ENCODE assay signal across 27 cellular contexts in the genomic region with DNA sequence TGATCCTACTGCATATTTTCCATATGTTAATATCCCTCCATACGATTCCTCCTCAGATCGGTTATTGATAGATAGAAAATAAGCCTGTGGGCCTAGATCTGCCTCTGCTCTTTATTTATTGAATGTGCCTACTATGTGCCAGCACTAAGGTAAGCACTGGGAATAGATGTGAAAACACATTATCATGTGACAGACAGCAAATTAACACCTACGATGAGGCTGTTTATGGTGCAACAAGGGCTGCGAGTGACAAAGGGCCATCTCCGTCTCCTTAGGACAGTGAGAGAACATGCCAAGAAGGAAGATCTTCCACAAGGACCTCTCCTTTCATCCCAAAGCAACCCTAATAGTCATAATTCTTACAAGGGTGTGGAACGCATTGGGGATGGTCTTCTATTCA.
DNase-seq lines count a peak whose midpoint lies in the region; ATAC-seq, FAIRE-seq and TF ChIP-seq lines count a peak whose summit lies in the region.
"Had no signal": no experiment of that assay in that cellular context is flagged by ENCODE, and none has a peak within 500 bp of the region (broad histone marks: within the 10 kb centered on the region; RNA-seq: fewer than 3 reads in every experiment).

No MANE protein-coding gene starts in this region.

- H3K4me1 ChIP-seq in OCI-LY1 (ENCODE audit: insufficient read depth, low read length, severe bottlenecking) (peaks cover 70% of the 10 kb centered on the region), H1 (replicated peaks in 1 of 4; ENCODE audit: control insufficient read depth in 3 of 4, insufficient read depth in 4 of 4, low read length in 3 of 4) (peaks cover 5 to 26% (median 20%) of the 10 kb centered on the region in 4 experiments; a peak in 5 of 7 replicates), mesendoderm (ENCODE audit: control insufficient read depth, low read depth, low read length) (peaks cover 11% of the 10 kb centered on the region), Peyer's patch (peaks cover 0 to 12% (median 0%) of the 10 kb centered on the region in 4 donors)
- H3K4me1 ChIP-seq: gastrocnemius medialis had no signal

- no peak overlapping the region for H3K23ac ChIP-seq in H1 (ENCODE audit: insufficient read length)
- H3K23ac ChIP-seq in mesendoderm (ENCODE audit: low read length) = no peak overlapping the region

- H4K8ac ChIP-seq in H1 (ENCODE audit: extremely low read depth, insufficient read depth, low read length) (no peak overlapping the region), mesendoderm (ENCODE audit: low read depth, low read length) (no peak overlapping the region)

- H3K27ac ChIP-seq in OCI-LY1 (ENCODE audit: low read depth, low read length, poor library complexity, severe bottlenecking) = peak overlapping the region; percentile 92
- H3K27ac ChIP-seq in H1 (ENCODE audit: low read depth, low read length) = peak overlapping the region; percentile 68; the same call in 1 of the 2 replicates
- no peak overlapping the region for H3K27ac ChIP-seq in mesendoderm (ENCODE audit: low read depth, low read length)
- H3K27ac ChIP-seq in Peyer's patch = peak overlapping the region in 2 of 4 donors; percentile 78 to 83
- H3K27ac ChIP-seq: gastrocnemius medialis had no signal

- no peak overlapping the region for H3K9ac ChIP-seq in OCI-LY1 (ENCODE audit: low read length)
- H3K9ac ChIP-seq in H1 (replicated peaks in 1 of 4; ENCODE audit: extremely low read depth in 1 of 4, low read depth in 3 of 4, low read length in 3 of 4) = no peak overlapping the region
- H3K9ac ChIP-seq in mesendoderm (ENCODE audit: low read length) = no peak overlapping the region

- no peak for ATAC-seq in activated T-helper 17 cell treated with anti-CD3 and anti-CD28 coated beads, Interleukin-2, amount 50 U/mL, for 72 hours (replicated peaks)
- ATAC-seq: activated CD8-positive, alpha-beta T cell treated with anti-CD3 and anti-CD28 coated beads for 36 hours; gastrocnemius medialis; HCT116; SK-N-SH treated with all-trans-retinoic acid at 6 μM for 48 hours; T-helper 17 cell had no signal

- H3K9me3 Mint-ChIP-seq in activated T-helper 17 cell treated with anti-CD3 and anti-CD28 coated beads, Interleukin-2, amount 50 U/mL, for 72 hours = no peaks in the 10 kb centered on the region
- H3K9me3 Mint-ChIP-seq: activated CD8-positive, alpha-beta T cell treated with anti-CD3 and anti-CD28 coated beads for 36 hours; activated naive CD4-positive, alpha-beta T cell treated with anti-CD3 and anti-CD28 coated beads, Interleukin-2, amount 10 ng/mL, durations not matched to agents 7 days and 5 days; activated T-helper 1 cell treated with anti-CD3 and anti-CD28 coated beads, Interleukin-12 subunit alpha, Interleukin-12 subunit beta, Interleukin-2, Interleukin-4 antibody, amounts not matched to agents 30 ng/mL and 10 ng/mL and 1 ng/mL, durations not matched to agents 14 hours and 24 hours and 36 hours; brain; immature natural killer cell; memory B cell; naive B cell had no signal

- H3K4ac ChIP-seq in H1 (replicated peaks; ENCODE audit: insufficient read length, low read depth, low read length) (peak overlapping the region; percentile 55), mesendoderm (ENCODE audit: low read depth, low read length) (no peak overlapping the region)

- TF ChIP-seq CTCF in OCI-LY1 (IDR thresholded peaks at IDR 0.05; ENCODE audit: low read length) (no peak), H1 (IDR thresholded peaks at IDR 0.05; ENCODE audit: control extremely low read depth in 1 of 3, insufficient read depth in 1 of 3, low read depth in 1 of 3, low read length in 3 of 3) (no peak), Peyer's patch (IDR thresholded peaks at IDR 0.05) (no peak)

- H4K5ac ChIP-seq in H1 (ENCODE audit: insufficient read length, low read depth, low read length) = peak overlapping the region; percentile 95
- H4K5ac ChIP-seq in mesendoderm (ENCODE audit: low read length) = no peak overlapping the region

- H4K20me1 ChIP-seq in OCI-LY1 (ENCODE audit: insufficient read depth, low read length) (no peaks in the 10 kb centered on the region), H1 (replicated peaks in 1 of 2; ENCODE audit: control insufficient read depth in 1 of 2, insufficient read depth in 2 of 2, low read length in 2 of 2) (no peaks in the 10 kb centered on the region)
- H4K20me1 ChIP-seq: BLaER1 had no signal

- peak overlapping the region; percentile 95 for H2BK20ac ChIP-seq in H1 (ENCODE audit: low read length)

- H2BK15ac ChIP-seq in H1 (ENCODE audit: low read length) (no peak overlapping the region), mesendoderm (replicated peaks; ENCODE audit: low read depth) (no peak overlapping the region)

- H3K4me2 ChIP-seq in OCI-LY1 (ENCODE audit: low read length) (no peak overlapping the region), H1 (ENCODE audit: insufficient read depth in 1 of 2, low read depth in 2 of 2, low read length in 2 of 2) (peak overlapping the region; percentile 22 to 41), mesendoderm (ENCODE audit: low read length) (no peak overlapping the region)
- H3K4me2 ChIP-seq: smooth muscle cell had no signal

- no peak for TF ChIP-seq RAD21 in H1 (IDR thresholded peaks at IDR 0.05 in 1 of 2, conservative IDR thresholded peaks at IDR 0.05 in 1 of 2; ENCODE audit: low read depth in 2 of 2, low read length in 2 of 2)

- no peaks in the 10 kb centered on the region for H3K27me3 ChIP-seq in OCI-LY1 (ENCODE audit: insufficient read depth, low read length)
- H3K27me3 ChIP-seq in H1 (replicated peaks in 1 of 4; ENCODE audit: control insufficient read depth in 3 of 4, extremely low read depth in 1 of 4, insufficient read depth in 3 of 4, low read length in 3 of 4) = peaks cover 0 to 2% (median 0%) of the 10 kb centered on the region in 4 experiments; a peak in 1 of 7 replicates
- no peaks in the 10 kb centered on the region for H3K27me3 ChIP-seq in mesendoderm (ENCODE audit: insufficient read depth, low read length, poor library complexity)
- H3K27me3 ChIP-seq in Peyer's patch = no peaks in the 10 kb centered on the region
- H3K27me3 ChIP-seq: BLaER1, gastrocnemius medialis had no signal

- peak overlapping the region; percentile 84 for H3K14ac ChIP-seq in H1 (ENCODE audit: insufficient read length)

- no peak overlapping the region for H3K4me3 ChIP-seq in OCI-LY1 (ENCODE audit: low read depth, low read length, poor library complexity, severe bottlenecking)
- H3K4me3 ChIP-seq in H1 (ENCODE audit: extremely low read depth in 1 of 4, insufficient read depth in 2 of 4, low read depth in 3 of 4, low read length in 4 of 4) = no peak overlapping the region; a peak in 1 of 8 replicates
- no peak overlapping the region for H3K4me3 ChIP-seq in mesendoderm (ENCODE audit: low read length)
- no peak overlapping the region for H3K4me3 ChIP-seq in Peyer's patch
- H3K4me3 ChIP-seq: BLaER1, gastrocnemius medialis, smooth muscle cell had no signal

- no peaks in the 10 kb centered on the region for H3K9me2 ChIP-seq in OCI-LY1 (ENCODE audit: low read depth, low read length)

- TF ChIP-seq POLR2A in H1 (IDR thresholded peaks at IDR 0.05; ENCODE audit: control extremely low read depth in 1 of 2, low read depth in 2 of 2, low read length in 2 of 2) = no peak
- TF ChIP-seq POLR2A in Peyer's patch (IDR thresholded peaks at IDR 0.05) = no peak

- H2BK120ac ChIP-seq in H1 (replicated peaks; ENCODE audit: low read depth, low read length) = peak overlapping the region; percentile 99
- H2BK120ac ChIP-seq in mesendoderm (ENCODE audit: low read depth, low read length) = peak overlapping the region; percentile 15

- peaks cover 6% of the 10 kb centered on the region for H3K27me3 Mint-ChIP-seq in activated T-helper 17 cell treated with anti-CD3 and anti-CD28 coated beads, Interleukin-2, amount 50 U/mL, for 72 hours
- H3K27me3 Mint-ChIP-seq: naive B cell had no signal

- no peak overlapping the region for H3K56ac ChIP-seq in H1 (replicated peaks; ENCODE audit: insufficient read length, low read depth, low read length)
- no peak overlapping the region for H3K56ac ChIP-seq in mesendoderm (ENCODE audit: low read length)

- H3K9me3 ChIP-seq in OCI-LY1 (ENCODE audit: low read length) (no peaks in the 10 kb centered on the region), H1 (ENCODE audit: insufficient read depth in 2 of 2, low read depth in 1 of 2, low read length in 1 of 2) (no peaks in the 10 kb centered on the region), Peyer's patch (no peaks in the 10 kb centered on the region)
- H3K9me3 ChIP-seq: BLaER1, gastrocnemius medialis had no signal

- H2AK5ac ChIP-seq in H1 (ENCODE audit: low read depth, low read length) (peak overlapping the region; percentile 96; the same call in 1 of the 2 replicates), mesendoderm (ENCODE audit: low read length) (no peak overlapping the region)

- POLR2A ChIA-PET in H1 (lab: Charles Lee; ENCODE audit: partially characterized antibody) = interaction anchor here (1.2 to 4.1 kb wide), 3 partner anchors 13 to 90 kb away, joined by 10 to 20 read pairs (median 10); a partner anchor contains a TSS

- no peaks in the 10 kb centered on the region; the same call in 1 of the 2 replicates for H3F3A ChIP-seq in OCI-LY1 (ENCODE audit: insufficient read depth, low read length)

- H3K36me3 ChIP-seq in OCI-LY1 (ENCODE audit: insufficient read depth, low read length) (no peaks in the 10 kb centered on the region), H1 (ENCODE audit: control insufficient read depth in 2 of 4, insufficient read depth in 4 of 4, low read length in 3 of 4) (no peaks in the 10 kb centered on the region), mesendoderm (ENCODE audit: control insufficient read depth, insufficient read depth, low read length) (no peaks in the 10 kb centered on the region), Peyer's patch (no peaks in the 10 kb centered on the region)
- H3K36me3 ChIP-seq: BLaER1, gastrocnemius medialis had no signal

- H3K79me1 ChIP-seq in H1 (ENCODE audit: low read depth, low read length) = no peaks in the 10 kb centered on the region
- H3K79me1 ChIP-seq in mesendoderm (ENCODE audit: low read length) = no peaks in the 10 kb centered on the region

- H4K91ac ChIP-seq in H1 (replicated peaks; ENCODE audit: insufficient read length, low read length) = peak overlapping the region; percentile 90

- H2BK5ac ChIP-seq in H1 (ENCODE audit: low read depth, low read length) = peak overlapping the region; percentile 98
- no peak overlapping the region for H2BK5ac ChIP-seq in mesendoderm (ENCODE audit: low read length)

- H3K4me3 Mint-ChIP-seq in activated T-helper 17 cell treated with anti-CD3 and anti-CD28 coated beads, Interleukin-2, amount 50 U/mL, for 72 hours = no peak overlapping the region
- H3K4me3 Mint-ChIP-seq: activated CD8-positive, alpha-beta T cell treated with anti-CD3 and anti-CD28 coated beads for 36 hours; activated naive CD4-positive, alpha-beta T cell treated with anti-CD3 and anti-CD28 coated beads, Interleukin-2, amount 10 ng/mL, durations not matched to agents 7 days and 5 days; activated T-helper 1 cell treated with anti-CD3 and anti-CD28 coated beads, Interleukin-12 subunit alpha, Interleukin-12 subunit beta, Interleukin-2, Interleukin-4 antibody, amounts not matched to agents 30 ng/mL and 10 ng/mL and 1 ng/mL, durations not matched to agents 14 hours and 24 hours and 36 hours; brain; immature natural killer cell; memory B cell; naive B cell; T-helper 17 cell had no signal

- H3K23me2 ChIP-seq in H1 (ENCODE audit: low read depth, low read length) = no peaks in the 10 kb centered on the region; the same call in 1 of the 2 replicates

- WGBS in H1 (ENCODE audit: extremely low coverage in 1 of 2, insufficient coverage in 1 of 2, insufficient read length in 1 of 2, insufficient replicate concordance in 2 of 2, low coverage in 1 of 2, low lambda C conversion rate in 2 of 2, missing lambda C conversion rate in 1 of 2), 2 experiments = 44% methylated on average over 6 of the region's 6 CpGs; no CpG with 5 or more reads in 1 of the 2 experiments
- no CpG with 5 or more reads among the region's 6 CpGs for WGBS in mesendoderm (ENCODE audit: extremely low coverage, insufficient coverage, low lambda C conversion rate)

- CTCF ChIA-PET in H1 (lab: Charles Lee; ENCODE audit: partially characterized antibody) = interaction anchor here (0.7 to 1.4 kb wide), 3 partner anchors 57 to 127 kb away, joined by 3 to 5 read pairs (median 4); no protein-coding TSS in a partner anchor

- H3K79me2 ChIP-seq in OCI-LY1 (ENCODE audit: insufficient read depth, low read length) (no peaks in the 10 kb centered on the region), H1 (ENCODE audit: control insufficient read depth in 1 of 2, insufficient read depth in 2 of 2, low read length in 2 of 2) (no peaks in the 10 kb centered on the region), mesendoderm (ENCODE audit: control insufficient read depth, insufficient read depth, low read length) (no peaks in the 10 kb centered on the region)

- H3K18ac ChIP-seq in H1 (ENCODE audit: extremely low read depth, low read length) (peak overlapping the region; percentile 97), mesendoderm (ENCODE audit: low read length) (no peak overlapping the region)

- H3K36me3 Mint-ChIP-seq in activated T-helper 17 cell treated with anti-CD3 and anti-CD28 coated beads, Interleukin-2, amount 50 U/mL, for 72 hours (ENCODE audit: low read depth) = no peaks in the 10 kb centered on the region
- H3K36me3 Mint-ChIP-seq: activated naive CD4-positive, alpha-beta T cell treated with anti-CD3 and anti-CD28 coated beads, Interleukin-2, amount 10 ng/mL, durations not matched to agents 7 days and 5 days; brain; immature natural killer cell; memory B cell; naive B cell had no signal

- no peak overlapping the region for H3K27ac Mint-ChIP-seq in activated T-helper 17 cell treated with anti-CD3 and anti-CD28 coated beads, Interleukin-2, amount 50 U/mL, for 72 hours
- H3K27ac Mint-ChIP-seq: activated CD8-positive, alpha-beta T cell treated with anti-CD3 and anti-CD28 coated beads for 36 hours; activated naive CD4-positive, alpha-beta T cell treated with anti-CD3 and anti-CD28 coated beads, Interleukin-2, amount 10 ng/mL, durations not matched to agents 7 days and 5 days; activated T-helper 1 cell treated with anti-CD3 and anti-CD28 coated beads, Interleukin-12 subunit alpha, Interleukin-12 subunit beta, Interleukin-2, Interleukin-4 antibody, amounts not matched to agents 30 ng/mL and 10 ng/mL and 1 ng/mL, durations not matched to agents 14 hours and 24 hours and 36 hours; immature natural killer cell; memory B cell; T-helper 17 cell had no signal

- DNase-seq in H1 (ENCODE audit: low read depth in 1 of 2, low spot score in 2 of 2) (peak in 1 of 2 experiments; percentile 47), mesendoderm (peak; percentile 78), Peyer's patch (no peak), ureter (ENCODE audit: low spot score) (no peak)
- DNase-seq in activated CD4-positive, CD25-positive, alpha-beta regulatory T cell treated with anti-CD3 and anti-CD28 coated beads, Interleukin-2, amount 50 U/mL, for 72 hours = no peak
- DNase-seq: activated CD8-positive, alpha-beta memory T cell treated with anti-CD3 and anti-CD28 coated beads, Interleukin-2, amount 50 U/mL, for 48 hours; activated CD8-positive, alpha-beta T cell treated with anti-CD3 and anti-CD28 coated beads for 36 hours; activated naive CD4-positive, alpha-beta T cell treated with anti-CD3 and anti-CD28 coated beads, Interleukin-2, amount 10 ng/mL, durations not matched to agents 7 days and 5 days; gastrocnemius medialis; immature natural killer cell; naive B cell; NCI-H1048; NCI-H1694; NCI-H446; right cardiac atrium; stimulated activated naive CD4-positive, alpha-beta T cell; T-helper 17 cell had no signal

- peak overlapping the region; percentile 99 for H2BK12ac ChIP-seq in H1 (ENCODE audit: low read depth, low read length)

- H2AFZ ChIP-seq in OCI-LY1 (ENCODE audit: low read length) (no peak overlapping the region), H1 (ENCODE audit: low read length) (no peak overlapping the region)

- no peak for FAIRE-seq in H1 (lab: Jason Lieb, UNC)
- FAIRE-seq: G401.6 had no signal

- TF ChIP-seq EP300 in H1 (IDR thresholded peaks at IDR 0.05; ENCODE audit: borderline replicate concordance in 1 of 2, low read depth in 2 of 2, low read length in 2 of 2) = no peak

- H3K4me1 Mint-ChIP-seq in activated T-helper 17 cell treated with anti-CD3 and anti-CD28 coated beads, Interleukin-2, amount 50 U/mL, for 72 hours = no peaks in the 10 kb centered on the region
- H3K4me1 Mint-ChIP-seq: activated naive CD4-positive, alpha-beta T cell treated with anti-CD3 and anti-CD28 coated beads, Interleukin-2, amount 10 ng/mL, durations not matched to agents 7 days and 5 days; brain; immature natural killer cell had no signal

Comparison
In these comparisons a context has a peak if more than half of its experiments do, and no peak if none do; other contexts are left out.
1. H3K4me2 ChIP-seq: peak in H1 (2 of 2); none in OCI-LY1 (single experiment) and mesendoderm (single experiment).